In genomic region chr1:147772540-147772939, GRCh38 we compare ENCODE assay signal across 18 cellular contexts. TPM values are rescaled to one million over a fixed set of nuclear protein-coding genes. Genes with fewer than 3 reads are reported as not detected.
DNase-seq lines count a peak whose midpoint lies in the region; ATAC-seq and TF ChIP-seq lines count a peak whose summit lies in the region.
"Had no signal": no experiment of that assay in that cellular context is flagged by ENCODE, and none has a peak within 500 bp of the region (broad histone marks: within the 10 kb centered on the region; RNA-seq: fewer than 3 reads in every experiment).

No MANE protein-coding gene starts in this region.

- WGBS in esophagus muscularis mucosa = 57% methylated on average over 4 of the region's 4 CpGs
- WGBS in upper lobe of left lung, 2 donors = 51 to 61% methylated on average over 4 of the region's 4 CpGs

- TF ChIP-seq POLR2A in esophagus muscularis mucosa (IDR thresholded peaks at IDR 0.05; ENCODE audit: low read depth) (no peak), upper lobe of left lung (IDR thresholded peaks at IDR 0.05) (no peak)

- no peaks in the 10 kb centered on the region for H3K36me3 ChIP-seq in esophagus muscularis mucosa
- H3K36me3 ChIP-seq in lower lobe of right lung = no peaks in the 10 kb centered on the region
- H3K36me3 ChIP-seq in upper lobe of left lung = no peaks in the 10 kb centered on the region

- DNase-seq in HFFc6 (peak; percentile 3), esophagus muscularis mucosa (ENCODE audit: extremely low spot score) (no peak), lower lobe of right lung (no peak), upper lobe of left lung (no peak), retina (no peak), NCI-H1417 treated with DMSO at 0.1 percent for 48 hours (lab: John Stamatoyannopoulos, UW) (no peak)
- no peak for DNase-seq in stimulated activated naive CD4-positive, alpha-beta T cell (lab: John Stamatoyannopoulos, UW)
- DNase-seq: activated CD8-positive, alpha-beta memory T cell treated with anti-CD3 and anti-CD28 coated beads for 24 hours; activated naive CD4-positive, alpha-beta T cell treated with anti-CD3 and anti-CD28 coated beads, Interleukin-2, amount 10 ng/mL, durations not matched to agents 7 days and 5 days; activated T-cell treated with anti-CD3 and anti-CD28 coated beads, Interleukin-2, amount 50 U/mL, for 4 hours; DND-41; HCEC 1CT; NCI-H2171; stimulated activated CD4-positive, alpha-beta T cell treated with anti-CD3 and anti-CD28 coated beads, Interleukin-15, amount 100 ng/mL, for 24 hours; SW 1271; testis had no signal

- peaks cover 0 to 5% (median 0%) of the 10 kb centered on the region in 4 donors for H3K27me3 ChIP-seq in esophagus muscularis mucosa
- H3K27me3 ChIP-seq in lower lobe of right lung (ENCODE audit: low read depth) = no peaks in the 10 kb centered on the region
- H3K27me3 ChIP-seq in upper lobe of left lung = no peaks in the 10 kb centered on the region
- H3K27me3 ChIP-seq: testis had no signal

- H3K4me1 Mint-ChIP-seq in HFFc6 (ENCODE audit: low read depth) = peaks cover 39% of the 10 kb centered on the region
- H3K4me1 Mint-ChIP-seq: activated naive CD4-positive, alpha-beta T cell treated with anti-CD3 and anti-CD28 coated beads, Interleukin-2, amount 10 ng/mL, durations not matched to agents 7 days and 5 days; central memory CD8-positive, alpha-beta T cell had no signal

- no peaks in the 10 kb centered on the region for H3K9me3 Mint-ChIP-seq in HFFc6
- H3K9me3 Mint-ChIP-seq: activated naive CD4-positive, alpha-beta T cell treated with anti-CD3 and anti-CD28 coated beads, Interleukin-2, amount 10 ng/mL, durations not matched to agents 7 days and 5 days; activated T-cell treated with anti-CD3 and anti-CD28 coated beads, Interleukin-2, amount 50 U/mL, for 4 hours; central memory CD8-positive, alpha-beta T cell had no signal

- H3K27me3 Mint-ChIP-seq in HFFc6 (ENCODE audit: insufficient read depth) = peaks cover 18% of the 10 kb centered on the region; the same call in 1 of the 2 replicates

- H3K9me3 ChIP-seq in esophagus muscularis mucosa = no peaks in the 10 kb centered on the region
- no peaks in the 10 kb centered on the region for H3K9me3 ChIP-seq in lower lobe of right lung
- H3K9me3 ChIP-seq in upper lobe of left lung = no peaks in the 10 kb centered on the region
- H3K9me3 ChIP-seq: testis had no signal

- H3K27ac ChIP-seq in esophagus muscularis mucosa (replicated peaks in 1 of 4) = peak overlapping the region; percentile 38 to 52 (median 46)
- H3K27ac ChIP-seq in lower lobe of right lung = peak overlapping the region; percentile 8
- peak overlapping the region; percentile 17 to 81 (median 60) for H3K27ac ChIP-seq in upper lobe of left lung
- H3K27ac ChIP-seq: testis had no signal

- H3K4me1 ChIP-seq in esophagus muscularis mucosa (peaks cover 47 to 62% (median 59%) of the 10 kb centered on the region in 4 donors), lower lobe of right lung (peaks cover 56% of the 10 kb centered on the region), upper lobe of left lung (peaks cover 9 to 47% (median 20%) of the 10 kb centered on the region in 4 donors)
- H3K4me1 ChIP-seq: testis had no signal

- TF ChIP-seq EP300 in esophagus muscularis mucosa (IDR thresholded peaks at IDR 0.05) = no peak
- no peak for TF ChIP-seq EP300 in upper lobe of left lung (IDR thresholded peaks at IDR 0.05)

- H3K27ac Mint-ChIP-seq in HFFc6 = no peak overlapping the region
- H3K27ac Mint-ChIP-seq: activated naive CD4-positive, alpha-beta T cell treated with anti-CD3 and anti-CD28 coated beads, Interleukin-2, amount 10 ng/mL, durations not matched to agents 7 days and 5 days had no signal

- peak overlapping the region; percentile 21 to 41 (median 34) for H3K4me3 ChIP-seq in esophagus muscularis mucosa
- H3K4me3 ChIP-seq in lower lobe of right lung = peak overlapping the region; percentile 41
- H3K4me3 ChIP-seq in upper lobe of left lung = peak overlapping the region; percentile 2 to 50 (median 34)
- H3K4me3 ChIP-seq: testis had no signal

- H3K36me3 Mint-ChIP-seq in HFFc6 (ENCODE audit: low read depth) = no peaks in the 10 kb centered on the region
- H3K36me3 Mint-ChIP-seq: activated naive CD4-positive, alpha-beta T cell treated with anti-CD3 and anti-CD28 coated beads, Interleukin-2, amount 10 ng/mL, durations not matched to agents 7 days and 5 days had no signal

- ATAC-seq in lower lobe of right lung (no peak), upper lobe of left lung (ENCODE audit: low FRiP score in 2 of 2) (no peak)
- ATAC-seq: activated T-cell treated with anti-CD3 and anti-CD28 coated beads, Interleukin-2, amount 50 U/mL, for 4 hours; left lobe of liver had no signal

- intact Hi-C loops in esophagus muscularis mucosa (cut with DNase I) = no loop called here
- intact Hi-C loops in lower lobe of right lung (cut with DNase I) = no loop called here

- peak overlapping the region; percentile 57 for H3K4me3 Mint-ChIP-seq in HFFc6
- H3K4me3 Mint-ChIP-seq: activated naive CD4-positive, alpha-beta T cell treated with anti-CD3 and anti-CD28 coated beads, Interleukin-2, amount 10 ng/mL, durations not matched to agents 7 days and 5 days; activated T-cell treated with anti-CD3 and anti-CD28 coated beads, Interleukin-2, amount 50 U/mL, for 4 hours; central memory CD8-positive, alpha-beta T cell had no signal

- TF ChIP-seq CTCF in HFFc6 (IDR thresholded peaks at IDR 0.05) = no peak
- TF ChIP-seq CTCF in esophagus muscularis mucosa (IDR thresholded peaks at IDR 0.05) = no peak
- TF ChIP-seq CTCF in lower lobe of right lung (IDR thresholded peaks at IDR 0.05) = no peak
- no peak for TF ChIP-seq CTCF in upper lobe of left lung (IDR thresholded peaks at IDR 0.05)

RNA-seq across cellular contexts. Expression of gene GJA5, which starts 12.1 kb away (rescaled TPM):
- 10 to 100 TPM; 17.6 to 25.7 (median 20.2) TPM for total RNA-seq in HFFc6 (2021; fragmentation: NEBNext Ultra II Directional; extraction: Animal tissue kit (Norgen Biotek cat#: 25700))
- 10 to 100 TPM in 3 of 4 donors, 1 to 10 TPM in 1; 9.8 to 14.6 (median 12.0) TPM for total RNA-seq in esophagus muscularis mucosa
- 44.5 TPM for total RNA-seq in lower lobe of right lung
- 10 to 100 TPM in 4 of 6 donors, 1 to 10 TPM in 2; 6.3 to 83.5 (median 38.2) TPM for total RNA-seq in upper lobe of left lung
- total RNA-seq: activated T-cell treated with anti-CD3 and anti-CD28 coated beads, Interleukin-2, amount 50 U/mL, for 4 hours had no signal

Comparison
In these comparisons a context has a peak if more than half of its experiments do, and no peak if none do; other contexts are left out.
1. H3K27ac ChIP-seq: peak in every context shown above with its lines; median percentile 60 in upper lobe of left lung; 46 in esophagus muscularis mucosa; 8 in lower lobe of right lung.